3 cellular contexts compared by ENCODE assay signal in the genomic region with DNA sequence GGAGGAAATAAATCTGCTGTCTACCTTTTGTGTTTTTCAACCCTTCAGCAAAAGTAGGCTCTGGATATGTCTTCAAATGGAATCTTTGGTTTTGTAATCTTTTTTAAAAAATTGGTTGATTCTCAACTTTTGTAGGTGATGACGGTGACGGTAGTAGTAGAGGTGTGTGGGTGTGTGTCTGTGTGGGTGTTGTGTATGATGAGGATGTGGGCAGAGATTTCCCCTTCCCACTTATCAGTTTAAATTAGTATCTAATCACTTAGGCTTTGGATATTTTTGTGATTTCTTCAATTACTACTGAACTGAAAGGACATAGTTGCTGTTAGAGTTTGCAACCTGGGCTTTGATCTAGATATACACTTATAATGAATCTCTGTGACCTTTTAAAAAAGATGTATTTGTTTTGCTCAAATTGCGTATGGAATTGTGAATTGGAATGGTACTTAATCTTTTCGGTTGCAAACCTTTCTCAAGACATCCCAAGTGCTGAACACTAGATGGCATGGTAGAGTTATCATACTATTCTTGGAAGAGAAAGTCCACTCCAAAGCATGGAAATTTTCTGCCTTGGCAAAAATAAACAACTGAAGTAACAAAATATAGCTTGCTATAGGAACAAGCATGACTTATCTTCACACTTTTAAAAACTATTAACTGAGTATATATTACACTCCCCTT.
TF ChIP-seq lines count a peak whose summit lies in the region.

No MANE protein-coding gene starts in this region.

TF ChIP-seq in IMR-90, 13 proteins besides CTCF, POLR2A, EP300 and RAD21:
- TF ChIP-seq SMC3 (IDR thresholded peaks at IDR 0.05; ENCODE audit: low read depth, low read length) = peak; percentile 54
- no peak for TF ChIP-seq MXI1 (IDR thresholded peaks at IDR 0.05; ENCODE audit: borderline replicate concordance, low read depth, low read length)

TF ChIP-seq in liver, 16 proteins besides CTCF, POLR2A, EP300 and RAD21:
- TF ChIP-seq, protein P1, sequence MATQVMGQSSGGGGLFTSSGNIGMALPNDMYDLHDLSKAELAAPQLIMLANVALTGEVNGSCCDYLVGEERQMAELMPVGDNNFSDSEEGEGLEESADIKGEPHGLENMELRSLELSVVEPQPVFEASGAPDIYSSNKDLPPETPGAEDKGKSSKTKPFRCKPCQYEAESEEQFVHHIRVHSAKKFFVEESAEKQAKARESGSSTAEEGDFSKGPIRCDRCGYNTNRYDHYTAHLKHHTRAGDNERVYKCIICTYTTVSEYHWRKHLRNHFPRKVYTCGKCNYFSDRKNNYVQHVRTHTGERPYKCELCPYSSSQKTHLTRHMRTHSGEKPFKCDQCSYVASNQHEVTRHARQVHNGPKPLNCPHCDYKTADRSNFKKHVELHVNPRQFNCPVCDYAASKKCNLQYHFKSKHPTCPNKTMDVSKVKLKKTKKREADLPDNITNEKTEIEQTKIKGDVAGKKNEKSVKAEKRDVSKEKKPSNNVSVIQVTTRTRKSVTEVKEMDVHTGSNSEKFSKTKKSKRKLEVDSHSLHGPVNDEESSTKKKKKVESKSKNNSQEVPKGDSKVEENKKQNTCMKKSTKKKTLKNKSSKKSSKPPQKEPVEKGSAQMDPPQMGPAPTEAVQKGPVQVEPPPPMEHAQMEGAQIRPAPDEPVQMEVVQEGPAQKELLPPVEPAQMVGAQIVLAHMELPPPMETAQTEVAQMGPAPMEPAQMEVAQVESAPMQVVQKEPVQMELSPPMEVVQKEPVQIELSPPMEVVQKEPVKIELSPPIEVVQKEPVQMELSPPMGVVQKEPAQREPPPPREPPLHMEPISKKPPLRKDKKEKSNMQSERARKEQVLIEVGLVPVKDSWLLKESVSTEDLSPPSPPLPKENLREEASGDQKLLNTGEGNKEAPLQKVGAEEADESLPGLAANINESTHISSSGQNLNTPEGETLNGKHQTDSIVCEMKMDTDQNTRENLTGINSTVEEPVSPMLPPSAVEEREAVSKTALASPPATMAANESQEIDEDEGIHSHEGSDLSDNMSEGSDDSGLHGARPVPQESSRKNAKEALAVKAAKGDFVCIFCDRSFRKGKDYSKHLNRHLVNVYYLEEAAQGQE (IDR thresholded peaks at IDR 0.05) = no peak
- TF ChIP-seq YY1 (IDR thresholded peaks at IDR 0.05) (no peak), HNF4A (conservative IDR thresholded peaks at IDR 0.05) (peak in 1 of 2 donors; percentile 52), NR2F2 (IDR thresholded peaks at IDR 0.05) (no peak), ZBTB33 (IDR thresholded peaks at IDR 0.05) (no peak)

TF ChIP-seq in WTC11, 78 proteins besides CTCF, POLR2A, EP300 and RAD21:
- TF ChIP-seq CREM (CRISPR knock-in tag; IDR thresholded peaks at IDR 0.05) (no peak), TEAD4 (CRISPR knock-in tag; IDR thresholded peaks at IDR 0.05) (no peak), SMAD3 (CRISPR knock-in tag; IDR thresholded peaks at IDR 0.05; ENCODE audit: borderline replicate concordance) (no peak), RELA (CRISPR knock-in tag; IDR thresholded peaks at IDR 0.05; ENCODE audit: borderline replicate concordance) (no peak), ZNF423 (CRISPR knock-in tag; IDR thresholded peaks at IDR 0.05) (no peak), ATF6 (CRISPR knock-in tag; IDR thresholded peaks at IDR 0.05) (no peak), E2F4 (CRISPR knock-in tag; IDR thresholded peaks at IDR 0.05; ENCODE audit: borderline replicate concordance, low read depth) (no peak), PRDM15 (CRISPR knock-in tag; IDR thresholded peaks at IDR 0.05) (no peak), MXD4 (CRISPR knock-in tag; IDR thresholded peaks at IDR 0.05; ENCODE audit: borderline replicate concordance) (no peak), ZNF671 (CRISPR knock-in tag; IDR thresholded peaks at IDR 0.05) (no peak), GABPB1 (CRISPR knock-in tag; IDR thresholded peaks at IDR 0.05) (no peak)
- TF ChIP-seq, protein P2, sequence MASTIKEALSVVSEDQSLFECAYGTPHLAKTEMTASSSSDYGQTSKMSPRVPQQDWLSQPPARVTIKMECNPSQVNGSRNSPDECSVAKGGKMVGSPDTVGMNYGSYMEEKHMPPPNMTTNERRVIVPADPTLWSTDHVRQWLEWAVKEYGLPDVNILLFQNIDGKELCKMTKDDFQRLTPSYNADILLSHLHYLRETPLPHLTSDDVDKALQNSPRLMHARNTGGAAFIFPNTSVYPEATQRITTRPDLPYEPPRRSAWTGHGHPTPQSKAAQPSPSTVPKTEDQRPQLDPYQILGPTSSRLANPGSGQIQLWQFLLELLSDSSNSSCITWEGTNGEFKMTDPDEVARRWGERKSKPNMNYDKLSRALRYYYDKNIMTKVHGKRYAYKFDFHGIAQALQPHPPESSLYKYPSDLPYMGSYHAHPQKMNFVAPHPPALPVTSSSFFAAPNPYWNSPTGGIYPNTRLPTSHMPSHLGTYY (CRISPR knock-in tag; IDR thresholded peaks at IDR 0.05) = no peak
